In the genomic region with DNA sequence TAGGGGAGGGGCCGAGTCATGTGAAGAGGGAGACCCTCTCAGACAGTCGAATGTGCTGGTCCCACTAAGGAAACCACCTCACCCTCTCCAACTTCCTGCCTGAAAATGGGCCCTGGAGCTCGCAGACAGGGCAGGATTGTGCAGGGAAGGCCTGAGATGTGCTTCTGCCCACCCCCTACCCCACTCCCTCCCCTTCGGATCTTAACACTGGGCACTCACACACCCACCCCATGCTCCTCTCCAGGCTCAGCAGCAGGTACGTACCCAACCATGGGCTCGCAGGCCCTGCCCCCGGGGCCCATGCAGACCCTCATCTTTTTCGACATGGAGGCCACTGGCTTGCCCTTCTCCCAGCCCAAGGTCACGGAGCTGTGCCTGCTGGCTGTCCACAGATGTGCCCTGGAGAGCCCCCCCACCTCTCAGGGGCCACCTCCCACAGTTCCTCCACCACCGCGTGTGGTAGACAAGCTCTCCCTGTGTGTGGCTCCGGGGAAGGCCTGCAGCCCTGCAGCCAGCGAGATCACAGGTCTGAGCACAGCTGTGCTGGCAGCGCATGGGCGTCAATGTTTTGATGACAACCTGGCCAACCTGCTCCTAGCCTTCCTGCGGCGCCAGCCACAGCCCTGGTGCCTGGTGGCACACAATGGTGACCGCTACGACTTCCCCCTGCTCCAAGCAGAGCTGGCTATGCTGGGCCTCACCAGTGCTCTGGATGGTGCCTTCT, we compare ENCODE assay signal across 8 cellular contexts. TPM values are rescaled to one million over a fixed set of nuclear protein-coding genes. Genes with fewer than 3 reads are reported as not detected.
DNase-seq lines count a peak whose midpoint lies in the region; FAIRE-seq and TF ChIP-seq lines count a peak whose summit lies in the region.

No MANE protein-coding gene starts in this region.

- H3K4me3 ChIP-seq in HUES48 (ENCODE audit: low read depth, low read length) (no peak overlapping the region), left ventricle myocardium inferior (peak overlapping the region; percentile 72), skeletal muscle satellite cell (ENCODE audit: low read length) (peak overlapping the region; percentile 68)

- H3K4me1 ChIP-seq in HUES48 (ENCODE audit: control insufficient read depth, insufficient read depth, low read length) (peaks cover 11% of the 10 kb centered on the region), left ventricle myocardium inferior (peaks cover 72% of the 10 kb centered on the region), skeletal muscle satellite cell (ENCODE audit: control insufficient read depth, insufficient read depth, low read length) (peaks cover 55% of the 10 kb centered on the region)

- H3K36me3 ChIP-seq in HUES48 (ENCODE audit: control insufficient read depth, insufficient read depth, low read length) (peaks cover 35% of the 10 kb centered on the region), left ventricle myocardium inferior (peaks cover 27% of the 10 kb centered on the region), skeletal muscle satellite cell (ENCODE audit: insufficient read depth, low read length) (peaks cover 39% of the 10 kb centered on the region)

- DNase-seq in DMS53 (lab: John Stamatoyannopoulos, UW): peak; percentile 38
- DNase-seq in DMS53 treated with DMSO at 0.1 percent for 48 hours (lab: John Stamatoyannopoulos, UW; ENCODE audit: unreplicated experiment): no peak
- peak; percentile 35 for DNase-seq in left ventricle myocardium inferior
- no peak for DNase-seq in H54 (ENCODE audit: insufficient read length, low spot score)
- DNase-seq in G401 (ENCODE audit: low spot score): no peak

- no peaks in the 10 kb centered on the region for H3K9me3 Mint-ChIP-seq in activated naive CD4-positive, alpha-beta T cell treated with anti-CD3 and anti-CD28 coated beads, Interleukin-2, amount 50 U/mL, for 24 hours

- FAIRE-seq in H54 (lab: Jason Lieb, UNC): no peak

- peak overlapping the region; percentile 80 for H3K9ac ChIP-seq in HUES48 (ENCODE audit: low read depth, low read length)
- H3K9ac ChIP-seq in skeletal muscle satellite cell (ENCODE audit: low read depth, low read length): peak overlapping the region; percentile 93

- peaks cover 3% of the 10 kb centered on the region for H3K36me3 Mint-ChIP-seq in activated naive CD4-positive, alpha-beta T cell treated with anti-CD3 and anti-CD28 coated beads, Interleukin-2, amount 50 U/mL, for 24 hours

- TF ChIP-seq POLR2A in H54 (IDR thresholded peaks at IDR 0.05; ENCODE audit: low read depth, low read length): no peak

- H3K27ac ChIP-seq in HUES48 (ENCODE audit: low read depth, low read length) (peak overlapping the region; percentile 99), left ventricle myocardium inferior (replicated peaks) (peak overlapping the region; percentile 99)

- H3K4me2 ChIP-seq in skeletal muscle satellite cell (ENCODE audit: low read length): peak overlapping the region; percentile 86

- H3K27ac Mint-ChIP-seq in activated naive CD4-positive, alpha-beta T cell treated with anti-CD3 and anti-CD28 coated beads, Interleukin-2, amount 50 U/mL, for 24 hours: peak overlapping the region; percentile 95

- in situ Hi-C loops in G401 (cut with HindIII; ENCODE audit: low sequenced_read_pairs): no loop called here

- intact Hi-C loops in left ventricle myocardium inferior (cut with micrococcal nuclease): loop anchor here (10.0 kb wide), 1 partner anchor 78 kb away; no protein-coding TSS in a partner anchor

- TF ChIP-seq CTCF in left ventricle myocardium inferior (IDR thresholded peaks at IDR 0.05; ENCODE audit: borderline replicate concordance): no peak

- peak overlapping the region; percentile 94 for H3K4me3 Mint-ChIP-seq in activated naive CD4-positive, alpha-beta T cell treated with anti-CD3 and anti-CD28 coated beads, Interleukin-2, amount 50 U/mL, for 24 hours

- H3K9me3 ChIP-seq in HUES48 (ENCODE audit: control insufficient read depth, insufficient read depth, low read length) (no peaks in the 10 kb centered on the region), left ventricle myocardium inferior (replicated peaks) (no peaks in the 10 kb centered on the region), skeletal muscle satellite cell (replicated peaks; ENCODE audit: low read length) (no peaks in the 10 kb centered on the region)

- peaks cover 54% of the 10 kb centered on the region for H3K4me1 Mint-ChIP-seq in activated naive CD4-positive, alpha-beta T cell treated with anti-CD3 and anti-CD28 coated beads, Interleukin-2, amount 50 U/mL, for 24 hours

- no peaks in the 10 kb centered on the region for H3K27me3 Mint-ChIP-seq in activated naive CD4-positive, alpha-beta T cell treated with anti-CD3 and anti-CD28 coated beads, Interleukin-2, amount 50 U/mL, for 24 hours

- H3K27me3 ChIP-seq in HUES48 (ENCODE audit: control insufficient read depth, insufficient read depth, low read length) (no peaks in the 10 kb centered on the region), left ventricle myocardium inferior (ENCODE audit: low read depth) (no peaks in the 10 kb centered on the region), skeletal muscle satellite cell (ENCODE audit: control insufficient read depth, insufficient read depth, low read length) (no peaks in the 10 kb centered on the region)

RNA-seq across cellular contexts. Expression of a gene that starts 20.0 kb away (rescaled TPM):
- total RNA-seq in left ventricle myocardium inferior: 4.3 TPM
- 8.9 and 14.2 TPM in 2 replicates for total RNA-seq in skeletal muscle satellite cell (2012; rRNA removed)
- total RNA-seq in G401 (2014; rRNA removed; shearing (Covaris generic)): 10.8 and 12.6 TPM in 2 replicates

RNA-seq across cellular contexts. Expression of a gene that starts 26.5 kb away (rescaled TPM):
- 258 TPM for total RNA-seq in left ventricle myocardium inferior
- total RNA-seq in skeletal muscle satellite cell (2012; rRNA removed): 277 and 362 TPM in 2 replicates
- 770 and 948 TPM in 2 replicates for total RNA-seq in G401 (2014; rRNA removed; shearing (Covaris generic))

RNA-seq across cellular contexts. Expression of a gene that starts 26.6 kb away (rescaled TPM):
- 13.9 TPM for total RNA-seq in left ventricle myocardium inferior
- total RNA-seq in skeletal muscle satellite cell (2012; rRNA removed): 20.3 and 22.8 TPM in 2 replicates
- 21.3 and 30.0 TPM in 2 replicates for total RNA-seq in G401 (2014; rRNA removed; shearing (Covaris generic))

RNA-seq across cellular contexts. Expression of a gene that starts 36.7 kb away (rescaled TPM):
- 42.6 TPM for total RNA-seq in left ventricle myocardium inferior
- 9.4 and 9.6 TPM in 2 replicates for total RNA-seq in skeletal muscle satellite cell (2012; rRNA removed)
- total RNA-seq in G401 (2014; rRNA removed; shearing (Covaris generic)): 10.7 and 23.5 TPM in 2 replicates

RNA-seq across cellular contexts. Expression of a gene that starts 37.4 kb away (rescaled TPM):
- 47.3 TPM for total RNA-seq in left ventricle myocardium inferior
- total RNA-seq in skeletal muscle satellite cell (2012; rRNA removed): 101 and 118 TPM in 2 replicates
- total RNA-seq in G401 (2014; rRNA removed; shearing (Covaris generic)): 115 and 124 TPM in 2 replicates

Comparison
In these comparisons a context has a peak if more than half of its experiments do, and no peak if none do; other contexts are left out.
1. DNase-seq: peak in DMS53 (single experiment) and left ventricle myocardium inferior (single experiment); none in DMS53 treated with DMSO at 0.1 percent for 48 hours (single experiment), H54 (single experiment) and G401 (single experiment).